In the genomic region with DNA sequence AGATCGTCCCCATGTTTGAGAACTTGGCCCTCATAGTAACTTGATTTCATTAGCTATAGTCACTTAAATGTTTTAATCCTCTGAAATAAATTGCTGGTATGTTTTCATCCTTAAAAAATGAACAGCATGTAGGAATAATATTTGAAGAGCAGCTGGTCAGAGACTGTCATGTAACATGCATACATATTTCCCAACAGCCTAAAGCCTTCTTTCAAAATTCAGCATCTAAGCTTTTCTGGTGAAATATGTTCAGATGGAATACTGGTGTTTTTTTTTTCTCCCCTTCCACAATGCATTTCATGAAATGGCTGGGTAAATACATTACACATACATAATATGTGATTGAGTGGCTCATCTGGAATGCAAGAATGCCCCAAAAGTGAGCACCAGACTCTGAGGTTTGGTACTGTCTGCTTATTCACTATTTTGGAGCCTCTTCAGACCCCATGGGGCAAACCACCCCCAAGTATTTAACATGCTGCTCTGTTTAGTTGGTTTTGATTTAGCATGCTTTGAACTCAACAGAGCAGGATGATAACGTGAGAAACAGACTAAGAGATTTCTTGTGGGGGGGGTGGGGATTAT, we compare ENCODE assay signal across 21 cellular contexts.
DNase-seq lines count a peak whose midpoint lies in the region; TF ChIP-seq lines count a peak whose summit lies in the region.
"Had no signal": no experiment of that assay in that cellular context is flagged by ENCODE, and none has a peak within 500 bp of the region (broad histone marks: within the 10 kb centered on the region; RNA-seq: fewer than 3 reads in every experiment).

No MANE protein-coding gene starts in this region.

- POLR2A ChIA-PET in activated CD4-positive, alpha-beta memory T cell treated with anti-CD3 and anti-CD28 coated beads, Interleukin-2, amount 10 ng/mL, durations not matched to agents 7 days and 5 days (lab: Charles Lee) = no interaction called here

- no peaks in the 10 kb centered on the region for H3K27me3 Mint-ChIP-seq in activated CD4-positive, alpha-beta memory T cell treated with anti-CD3 and anti-CD28 coated beads, Interleukin-2, amount 10 ng/mL, durations not matched to agents 7 days and 5 days
- H3K27me3 Mint-ChIP-seq: naive B cell had no signal

- H3K27ac ChIP-seq in SK-N-MC (peak overlapping the region; percentile 69), fibroblast of lung (ENCODE audit: insufficient read depth, low read length) (no peak overlapping the region), osteoblast (ENCODE audit: low read depth, low read length) (peak overlapping the region; percentile 81), adrenal gland (peak overlapping the region in 2 of 5 donors; percentile 56 to 84)
- H3K27ac ChIP-seq: SJCRH30 had no signal

- H3K4me2 ChIP-seq in fibroblast of lung (ENCODE audit: extremely low read depth, insufficient read depth, low read length) (no peak overlapping the region), osteoblast (ENCODE audit: insufficient read depth, low read length) (peak overlapping the region; percentile 76)

- H2AFZ ChIP-seq in fibroblast of lung (ENCODE audit: low read length) = no peak overlapping the region
- no peak overlapping the region for H2AFZ ChIP-seq in osteoblast (ENCODE audit: low read length)

- 51 to 60% (median 55%) methylated on average over 2 of the region's 2 CpGs for WGBS in adrenal gland, 4 donors

- TF ChIP-seq POLR2A in adrenal gland (IDR thresholded peaks at IDR 0.05) = no peak

- no peak overlapping the region for H3K9ac ChIP-seq in SK-N-MC (ENCODE audit: insufficient read length)
- no peak overlapping the region for H3K9ac ChIP-seq in fibroblast of lung (ENCODE audit: insufficient read depth, low read length)

- H3K4me3 Mint-ChIP-seq in activated CD4-positive, alpha-beta memory T cell treated with anti-CD3 and anti-CD28 coated beads, Interleukin-2, amount 10 ng/mL, durations not matched to agents 7 days and 5 days = no peak overlapping the region
- H3K4me3 Mint-ChIP-seq: naive B cell; T-helper 2 cell treated with Interferon-gamma antibody and Interleukin-4, amounts not matched to agents 5 μg/mL and 100 μg/mL, for 36 hours had no signal

- H3K27ac Mint-ChIP-seq in activated CD4-positive, alpha-beta memory T cell treated with anti-CD3 and anti-CD28 coated beads, Interleukin-2, amount 10 ng/mL, durations not matched to agents 7 days and 5 days = no peak overlapping the region
- H3K27ac Mint-ChIP-seq: T-helper 2 cell treated with Interferon-gamma antibody and Interleukin-4, amounts not matched to agents 5 μg/mL and 100 μg/mL, for 36 hours had no signal

- H3K4me1 Mint-ChIP-seq in activated CD4-positive, alpha-beta memory T cell treated with anti-CD3 and anti-CD28 coated beads, Interleukin-2, amount 10 ng/mL, durations not matched to agents 7 days and 5 days = peaks cover 11% of the 10 kb centered on the region
- H3K4me1 Mint-ChIP-seq: naive B cell had no signal

- intact Hi-C loops in adrenal gland (cut with DNase I) = no loop called here

- H3K9me3 ChIP-seq in SK-N-MC (ENCODE audit: low read depth, low read length) (no peaks in the 10 kb centered on the region), fibroblast of lung (ENCODE audit: control insufficient read depth, insufficient read depth, low read depth, low read length) (no peaks in the 10 kb centered on the region), osteoblast (ENCODE audit: low read depth, low read length) (no peaks in the 10 kb centered on the region), adrenal gland (replicated peaks in 1 of 3) (no peaks in the 10 kb centered on the region)
- H3K9me3 ChIP-seq: BE2C, SJCRH30 had no signal

- H3K4me3 ChIP-seq in SK-N-MC (peak overlapping the region; percentile 59), fibroblast of lung (replicated peaks in 1 of 4; ENCODE audit: control extremely low read depth in 1 of 4, insufficient read depth in 1 of 4, low read depth in 3 of 4, low read length in 4 of 4) (no peak overlapping the region), osteoblast (ENCODE audit: insufficient read depth, low read length) (no peak overlapping the region), adrenal gland (no peak overlapping the region)
- H3K4me3 ChIP-seq: SJCRH30 had no signal

- H3K79me2 ChIP-seq in fibroblast of lung (ENCODE audit: control insufficient read depth, insufficient read depth, low read length) (no peaks in the 10 kb centered on the region), osteoblast (ENCODE audit: insufficient read depth, low read length) (no peaks in the 10 kb centered on the region)

- peak; percentile 61 for DNase-seq in AG20443 (ENCODE audit: low spot score)
- peak; percentile 65 for DNase-seq in SK-N-MC (ENCODE audit: low read depth, low spot score)
- DNase-seq in fibroblast of lung (ENCODE audit: low read depth in 2 of 2) = peak; percentile 26 to 83
- no peak for DNase-seq in osteoblast (ENCODE audit: insufficient read length, low spot score, missing footprints)
- no peak for DNase-seq in adrenal gland
- DNase-seq in activated CD4-positive, alpha-beta memory T cell treated with anti-CD3 and anti-CD28 coated beads, Interleukin-2, amount 10 ng/mL, durations not matched to agents 7 days and 5 days = no peak
- DNase-seq in A172 (ENCODE audit: low spot score) = no peak
- DNase-seq in dermis blood vessel endothelial cell = no peak
- DNase-seq: activated CD8-positive, alpha-beta memory T cell treated with anti-CD3 and anti-CD28 coated beads, Interleukin-2, amount 50 U/mL, for 48 hours; activated naive CD4-positive, alpha-beta T cell; BE2C; effector memory CD4-positive, alpha-beta T cell; foreskin melanocyte; left ventricle myocardium superior; naive B cell; NCI-H1048; NCI-H2081; NCI-H526; SJCRH30; stimulated activated CD4-positive, alpha-beta T cell treated with anti-CD3 and anti-CD28 coated beads, Interleukin-15, amount 100 ng/mL, for 24 hours had no signal

- H3K27me3 ChIP-seq in fibroblast of lung (ENCODE audit: control insufficient read depth, insufficient read depth, low read length) (no peaks in the 10 kb centered on the region), osteoblast (ENCODE audit: insufficient read depth, low read length) (no peaks in the 10 kb centered on the region), adrenal gland (no peaks in the 10 kb centered on the region)
- H3K27me3 ChIP-seq: SJCRH30 had no signal

- TF ChIP-seq CTCF in fibroblast of lung (conservative IDR thresholded peaks at IDR 0.05 in 1 of 2, IDR thresholded peaks at IDR 0.05 in 1 of 2; ENCODE audit: low read depth in 1 of 2, low read length in 2 of 2) (no peak), osteoblast (IDR thresholded peaks at IDR 0.05; ENCODE audit: extremely low read depth, low read depth, low read length) (no peak), adrenal gland (IDR thresholded peaks at IDR 0.05) (no peak)

- no peaks in the 10 kb centered on the region for H4K20me1 ChIP-seq in fibroblast of lung (ENCODE audit: control insufficient read depth, extremely low read depth, insufficient read depth, low read length)
- no peaks in the 10 kb centered on the region for H4K20me1 ChIP-seq in osteoblast (ENCODE audit: insufficient read depth, low read length)

- H3K36me3 Mint-ChIP-seq in activated CD4-positive, alpha-beta memory T cell treated with anti-CD3 and anti-CD28 coated beads, Interleukin-2, amount 10 ng/mL, durations not matched to agents 7 days and 5 days (ENCODE audit: low read depth) = peaks cover 73% of the 10 kb centered on the region

- H3K36me3 ChIP-seq in SK-N-MC (ENCODE audit: insufficient read depth, low read length) (peaks cover 11% of the 10 kb centered on the region), fibroblast of lung (ENCODE audit: control insufficient read depth, insufficient read depth, low read length) (no peaks in the 10 kb centered on the region), osteoblast (ENCODE audit: insufficient read depth, low read length) (peaks cover 37% of the 10 kb centered on the region), adrenal gland (replicated peaks in 1 of 2) (peaks cover 0 to 53% of the 10 kb centered on the region in 2 donors)
- H3K36me3 ChIP-seq: BE2C had no signal

- no peaks in the 10 kb centered on the region for H3K9me3 Mint-ChIP-seq in activated CD4-positive, alpha-beta memory T cell treated with anti-CD3 and anti-CD28 coated beads, Interleukin-2, amount 10 ng/mL, durations not matched to agents 7 days and 5 days
- H3K9me3 Mint-ChIP-seq: naive B cell; T-helper 2 cell treated with Interferon-gamma antibody and Interleukin-4, amounts not matched to agents 5 μg/mL and 100 μg/mL, for 36 hours had no signal

- H3K4me1 ChIP-seq in fibroblast of lung (ENCODE audit: control insufficient read depth, extremely low read depth, insufficient read depth, low read length) (no peaks in the 10 kb centered on the region), osteoblast (ENCODE audit: insufficient read depth, low read length) (peaks cover 25% of the 10 kb centered on the region), adrenal gland (replicated peaks in 1 of 2) (peaks cover 20% of the 10 kb centered on the region in 2 donors)
- H3K4me1 ChIP-seq: BE2C, SJCRH30 had no signal

- CTCF ChIA-PET in activated CD4-positive, alpha-beta memory T cell treated with anti-CD3 and anti-CD28 coated beads, Interleukin-2, amount 10 ng/mL, durations not matched to agents 7 days and 5 days (lab: Charles Lee) = no interaction called here

Comparison
In these comparisons a context has a peak if more than half of its experiments do, and no peak if none do; other contexts are left out.
1. DNase-seq: peak in AG20443 (single experiment), SK-N-MC (single experiment) and fibroblast of lung (2 of 2); none in osteoblast (single experiment), adrenal gland (0 of 7), activated CD4-positive, alpha-beta memory T cell treated with anti-CD3 and anti-CD28 coated beads, Interleukin-2, amount 10 ng/mL, durations not matched to agents 7 days and 5 days (single experiment), A172 (single experiment) and dermis blood vessel endothelial cell (single experiment).